Comparison of ENCODE assay signal across 25 cellular contexts in the genomic region with DNA sequence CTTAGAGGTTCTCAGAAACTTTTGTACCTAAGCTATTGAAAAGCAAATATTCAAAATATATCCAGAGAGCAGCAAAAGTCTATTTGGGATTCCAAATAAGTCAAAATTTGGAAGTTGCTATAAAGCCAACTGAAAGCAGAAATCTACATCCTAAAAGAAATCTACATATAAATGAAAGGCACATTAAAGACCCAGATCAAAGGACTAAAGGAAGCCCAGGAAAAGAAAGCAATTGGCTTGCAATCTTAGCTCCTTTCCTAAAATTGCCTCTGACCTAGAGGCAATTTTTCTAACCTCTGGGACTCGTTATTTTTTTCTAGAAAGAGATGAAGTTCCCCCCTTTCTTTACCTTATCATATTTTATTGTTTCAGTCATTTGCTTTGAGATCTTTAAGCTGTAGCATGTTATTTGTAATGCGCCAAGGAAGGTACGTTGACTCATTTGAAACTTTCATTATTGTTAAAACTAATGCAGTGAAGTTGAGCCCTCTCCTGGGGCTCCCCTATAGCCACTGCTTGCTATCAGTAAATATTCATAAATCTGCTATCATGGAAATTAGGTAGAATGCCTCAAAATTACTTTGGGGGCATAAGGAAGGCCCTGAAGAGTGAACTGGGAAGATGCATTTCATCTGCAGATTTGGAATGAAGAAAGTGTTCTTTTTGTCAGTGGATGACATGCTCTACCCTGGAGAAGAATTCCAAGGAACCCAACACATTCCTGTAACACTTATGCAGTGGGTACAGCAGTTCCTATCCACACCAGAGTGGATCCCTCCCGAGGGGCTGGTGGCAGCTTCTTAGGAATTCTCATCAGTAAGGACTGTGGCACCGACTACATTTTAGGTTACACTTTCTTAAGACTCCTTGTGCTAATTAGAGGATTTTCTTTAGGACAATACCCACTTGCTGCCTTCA.
"Had no signal": no experiment of that assay in that cellular context is flagged by ENCODE, and none has a peak within 500 bp of the region (broad histone marks: within the 10 kb centered on the region; RNA-seq: fewer than 3 reads in every experiment).

No MANE protein-coding gene starts in this region.

- FAIRE-seq: bronchial epithelial cell, RCC 7860 had no signal

- H3K27me3 ChIP-seq: MG63 had no signal

- H3K27ac ChIP-seq: coronary artery, SJSA1 had no signal

- H3K9me3 ChIP-seq: MG63, SJSA1 had no signal

- H3K36me3 ChIP-seq: MG63, SJSA1 had no signal

- ATAC-seq: activated CD8-positive, alpha-beta memory T cell treated with anti-CD3 and anti-CD28 coated beads, Interleukin-2, amount 10 ng/mL, durations not matched to agents 7 days and 5 days; PC-3; T-helper 17 cell had no signal

- H3K4me1 ChIP-seq: SJSA1 had no signal

- DNase-seq: activated B cell treated with CpG ODN at 0.5 μM for 24 hours; activated CD4-positive, alpha-beta T cell treated with anti-CD3 and anti-CD28 coated beads for 1 hour; activated CD4-positive, alpha-beta T cell treated with anti-CD3 and anti-CD28 coated beads, Interleukin-2, amount 10 ng/mL, durations not matched to agents 24 days and 14 days; activated CD4-positive, alpha-beta T cell treated with anti-CD3 and anti-CD28 coated beads, Interleukin-2, amount 50 U/mL, for 48 hours; activated CD8-positive, alpha-beta memory T cell treated with anti-CD3 and anti-CD28 coated beads, Interleukin-2, amount 10 ng/mL, durations not matched to agents 7 days and 5 days; activated effector memory CD4-positive, alpha-beta T cell treated with Interleukin-2 at 50 U/mL for 16 hours; activated naive CD4-positive, alpha-beta T cell; activated T-cell treated with anti-CD3 and anti-CD28 coated beads, Interleukin-2, amount 50 U/mL, for 24 hours; aorta; central memory CD4-positive, alpha-beta T cell; MG63; MV-4-11; NCI-H1092 treated with DMSO at 0.1 percent for 48 hours; NCI-H1436; NCI-H1694 treated with DMSO at 0.1 percent for 48 hours; NCI-H2029 treated with DMSO at 0.1 percent for 48 hours; NCI-H510A treated with DMSO at 0.1 percent for 48 hours; PC-3; SHP77; T-helper 17 cell; T-helper 9 cell had no signal

- H3K4me3 ChIP-seq: coronary artery, MG63, SJSA1 had no signal
